Comparison of ENCODE assay signal across 8 cellular contexts in genomic region chr4:99998062-99998880, GRCh38. TPM values are rescaled to one million over a fixed set of nuclear protein-coding genes. Genes with fewer than 3 reads are reported as not detected.
A peak's percentile ranks its signal among the peaks of the same experiment; 100 is the strongest.
DNase-seq lines count a peak whose midpoint lies in the region; ATAC-seq and TF ChIP-seq lines count a peak whose summit lies in the region.

No MANE protein-coding gene starts in this region.

- H3K27ac ChIP-seq in C4-2B (peak overlapping the region; percentile 39), neural progenitor cell (no peak overlapping the region), ascending aorta (no peak overlapping the region)

- peak overlapping the region; percentile 67 for H3K27ac Mint-ChIP-seq in neural progenitor cell

- H3K9me3 Mint-ChIP-seq in neural progenitor cell: no peaks in the 10 kb centered on the region

- no peaks in the 10 kb centered on the region for H3K36me3 Mint-ChIP-seq in neural progenitor cell

- H3K4me1 ChIP-seq in neural progenitor cell: peaks cover 4% of the 10 kb centered on the region
- H3K4me1 ChIP-seq in ascending aorta: no peaks in the 10 kb centered on the region

- no peaks in the 10 kb centered on the region for H3K9me3 ChIP-seq in neural progenitor cell (ENCODE audit: low read depth)
- no peaks in the 10 kb centered on the region for H3K9me3 ChIP-seq in ascending aorta

- intact Hi-C loops in ascending aorta (cut with DNase I) (no loop called here), posterior vena cava (cut with DNase I) (loop anchor here in 1 of 2 donors (5.0 kb wide), 1 partner anchor 1739 kb away; no protein-coding TSS in a partner anchor)

- no peak overlapping the region for H3K4me2 ChIP-seq in neural progenitor cell

- DNase-seq in NCI-H1436 (lab: John Stamatoyannopoulos, UW) (peak; percentile 46), cerebellar cortex (ENCODE audit: low spot score) (peak; percentile 50), neural progenitor cell (ENCODE audit: low spot score) (peak; percentile 36), ascending aorta (ENCODE audit: low spot score in 2 of 2) (no peak), T-helper 9 cell (no peak), posterior vena cava (ENCODE audit: low spot score) (no peak)

- no peaks in the 10 kb centered on the region for H3K27me3 Mint-ChIP-seq in neural progenitor cell (ENCODE audit: insufficient read depth, low read depth)

- H3K4me3 ChIP-seq in neural progenitor cell (no peak overlapping the region), ascending aorta (no peak overlapping the region)

- H3K9ac ChIP-seq in neural progenitor cell: no peak overlapping the region

- H3K36me3 ChIP-seq in neural progenitor cell (no peaks in the 10 kb centered on the region), ascending aorta (no peaks in the 10 kb centered on the region)

- no peaks in the 10 kb centered on the region for H3K79me2 ChIP-seq in neural progenitor cell (ENCODE audit: low read depth)

- TF ChIP-seq CTCF in C4-2B (conservative IDR thresholded peaks at IDR 0.05): peak; percentile 65
- TF ChIP-seq CTCF in neural progenitor cell (IDR thresholded peaks at IDR 0.05): peak; percentile 68
- TF ChIP-seq CTCF in ascending aorta (IDR thresholded peaks at IDR 0.05): peak in 1 of 3 experiments; percentile 30

- peak; percentile 69 for ATAC-seq in GM18868 (IDR thresholded peaks at IDR 0.05; ENCODE audit: unreplicated experiment)

- no peaks in the 10 kb centered on the region for H3F3A ChIP-seq in neural progenitor cell (ENCODE audit: low read depth)

- peak overlapping the region; percentile 60 for H2AFZ ChIP-seq in neural progenitor cell (replicated peaks)

- H3K27me3 ChIP-seq in neural progenitor cell (no peaks in the 10 kb centered on the region), ascending aorta (no peaks in the 10 kb centered on the region)

- no peak overlapping the region for H3K4me3 Mint-ChIP-seq in neural progenitor cell

- no peaks in the 10 kb centered on the region for H4K20me1 ChIP-seq in neural progenitor cell (ENCODE audit: low read depth)

- H3K4me1 Mint-ChIP-seq in neural progenitor cell: peaks cover 8% of the 10 kb centered on the region

RNA-seq across cellular contexts. Expression of gene H2AZ1, which starts 48.2 kb away (rescaled TPM):
- total RNA-seq in neural progenitor cell (ENCODE audit: low replicate concordance) (1,004 and 1,067 TPM in 2 replicates), ascending aorta (22.4 TPM), posterior vena cava (100 to 1,000 TPM in 1 of 2 donors, 10 to 100 TPM in 1; 69.9 to 105 TPM)

RNA-seq across cellular contexts. Expression of gene DNAJB14, which starts 51.9 kb away (rescaled TPM):
- total RNA-seq in neural progenitor cell (ENCODE audit: low replicate concordance) (34.5 and 56.5 TPM in 2 replicates), ascending aorta (15.5 TPM), posterior vena cava (10 to 100 TPM; 35.6 to 45.2 TPM)

Comparison
In these comparisons a context has a peak if more than half of its experiments do, and no peak if none do; other contexts are left out.
1. DNase-seq: peak in NCI-H1436 (single experiment), cerebellar cortex (single experiment) and neural progenitor cell (single experiment); none in ascending aorta (0 of 2), T-helper 9 cell (single experiment) and posterior vena cava (single experiment).